1 cellular context compared by ENCODE assay signal in the genomic region with DNA sequence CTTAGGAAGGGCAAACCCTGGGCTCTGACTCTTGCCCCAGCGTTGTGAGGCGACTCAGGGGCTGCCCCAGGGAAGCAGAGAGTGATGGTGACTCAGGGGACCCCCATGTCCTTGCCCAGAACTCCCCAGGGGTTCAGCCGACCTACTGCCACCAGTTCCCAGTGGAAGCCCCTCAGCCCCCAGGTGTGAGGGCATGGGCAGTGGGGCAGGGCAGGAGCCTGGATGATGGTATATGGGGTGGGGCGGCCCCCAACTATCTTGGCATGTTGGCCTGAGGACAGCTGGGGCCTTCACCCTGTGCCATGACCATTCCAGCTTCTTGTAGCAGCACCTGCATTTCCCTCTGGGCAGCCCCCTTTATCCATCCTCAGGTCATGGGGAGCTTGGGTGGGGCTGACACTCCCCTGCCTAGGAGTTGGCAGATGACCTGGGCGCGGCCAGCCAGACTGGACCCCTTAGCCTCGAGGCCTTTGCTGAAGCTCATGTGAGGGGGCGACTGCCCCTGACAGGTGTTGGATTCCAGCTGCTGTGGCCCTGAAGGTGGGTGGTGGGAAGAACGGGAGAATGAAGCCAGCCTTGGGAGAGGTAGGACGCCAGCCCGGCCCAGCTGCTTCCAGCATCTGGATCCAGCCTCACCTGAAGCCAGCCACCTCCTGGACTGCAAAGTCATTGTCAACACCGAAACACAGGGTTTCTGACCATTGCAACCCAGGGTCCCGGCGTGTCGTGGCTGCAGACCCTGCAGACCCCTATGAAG.
TF ChIP-seq lines count a peak whose summit lies in the region.

No MANE protein-coding gene starts in this region.

TF ChIP-seq in neural cell, 6 proteins besides CTCF, POLR2A, EP300 and RAD21:
- TF ChIP-seq TAF1 (IDR thresholded peaks at IDR 0.05; ENCODE audit: low read depth) (no peak), POLR2AphosphoS5 (IDR thresholded peaks at IDR 0.05) (no peak), SMC3 (conservative IDR thresholded peaks at IDR 0.05; ENCODE audit: poor library complexity) (no peak), MXI1 (conservative IDR thresholded peaks at IDR 0.05; ENCODE audit: poor library complexity, severe bottlenecking) (no peak), EZH2 (IDR thresholded peaks at IDR 0.05; ENCODE audit: borderline replicate concordance, insufficient read depth, low read length, poor library complexity, severe bottlenecking) (no peak)
- TF ChIP-seq, protein P1, sequence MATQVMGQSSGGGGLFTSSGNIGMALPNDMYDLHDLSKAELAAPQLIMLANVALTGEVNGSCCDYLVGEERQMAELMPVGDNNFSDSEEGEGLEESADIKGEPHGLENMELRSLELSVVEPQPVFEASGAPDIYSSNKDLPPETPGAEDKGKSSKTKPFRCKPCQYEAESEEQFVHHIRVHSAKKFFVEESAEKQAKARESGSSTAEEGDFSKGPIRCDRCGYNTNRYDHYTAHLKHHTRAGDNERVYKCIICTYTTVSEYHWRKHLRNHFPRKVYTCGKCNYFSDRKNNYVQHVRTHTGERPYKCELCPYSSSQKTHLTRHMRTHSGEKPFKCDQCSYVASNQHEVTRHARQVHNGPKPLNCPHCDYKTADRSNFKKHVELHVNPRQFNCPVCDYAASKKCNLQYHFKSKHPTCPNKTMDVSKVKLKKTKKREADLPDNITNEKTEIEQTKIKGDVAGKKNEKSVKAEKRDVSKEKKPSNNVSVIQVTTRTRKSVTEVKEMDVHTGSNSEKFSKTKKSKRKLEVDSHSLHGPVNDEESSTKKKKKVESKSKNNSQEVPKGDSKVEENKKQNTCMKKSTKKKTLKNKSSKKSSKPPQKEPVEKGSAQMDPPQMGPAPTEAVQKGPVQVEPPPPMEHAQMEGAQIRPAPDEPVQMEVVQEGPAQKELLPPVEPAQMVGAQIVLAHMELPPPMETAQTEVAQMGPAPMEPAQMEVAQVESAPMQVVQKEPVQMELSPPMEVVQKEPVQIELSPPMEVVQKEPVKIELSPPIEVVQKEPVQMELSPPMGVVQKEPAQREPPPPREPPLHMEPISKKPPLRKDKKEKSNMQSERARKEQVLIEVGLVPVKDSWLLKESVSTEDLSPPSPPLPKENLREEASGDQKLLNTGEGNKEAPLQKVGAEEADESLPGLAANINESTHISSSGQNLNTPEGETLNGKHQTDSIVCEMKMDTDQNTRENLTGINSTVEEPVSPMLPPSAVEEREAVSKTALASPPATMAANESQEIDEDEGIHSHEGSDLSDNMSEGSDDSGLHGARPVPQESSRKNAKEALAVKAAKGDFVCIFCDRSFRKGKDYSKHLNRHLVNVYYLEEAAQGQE (IDR thresholded peaks at IDR 0.05; ENCODE audit: borderline replicate concordance), result no peak
